Comparison of ENCODE assay signal across 21 cellular contexts in the genomic region with DNA sequence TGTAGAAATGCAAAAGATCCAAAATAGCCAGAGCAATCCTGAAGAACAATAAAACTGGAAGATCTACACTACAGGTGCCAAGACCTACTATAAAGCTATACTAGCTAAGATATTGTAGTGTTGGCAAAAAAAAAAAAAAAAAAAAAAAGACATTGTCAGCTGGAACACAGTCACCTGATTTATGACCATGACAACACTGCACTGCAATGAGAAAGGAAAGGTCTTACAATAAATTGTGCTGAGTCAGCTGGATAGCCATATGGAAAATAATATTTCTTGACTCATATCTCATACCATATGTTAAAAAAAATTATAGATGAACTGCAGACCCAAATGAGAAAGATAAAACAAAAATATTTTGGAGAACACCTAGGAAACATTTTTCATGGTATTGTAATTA. TPM values are rescaled to one million over a fixed set of nuclear protein-coding genes. Genes with fewer than 3 reads are reported as not detected.
DNase-seq lines count a peak whose midpoint lies in the region; ATAC-seq, FAIRE-seq and TF ChIP-seq lines count a peak whose summit lies in the region.
"Had no signal": no experiment of that assay in that cellular context is flagged by ENCODE, and none has a peak within 500 bp of the region (broad histone marks: within the 10 kb centered on the region; RNA-seq: fewer than 3 reads in every experiment).

No MANE protein-coding gene starts in this region.

- H3K36me3 ChIP-seq in HepG2 (replicated peaks in 1 of 2; ENCODE audit: control insufficient read depth in 1 of 2, insufficient read depth in 2 of 2, low read length in 2 of 2): no peaks in the 10 kb centered on the region
- no peaks in the 10 kb centered on the region for H3K36me3 ChIP-seq in right lobe of liver
- no peaks in the 10 kb centered on the region for H3K36me3 ChIP-seq in PC-3 (ENCODE audit: low read depth, low read length)
- H3K36me3 ChIP-seq: SJSA1 had no signal

- in situ Hi-C loops in HepG2 (cut with HindIII; ENCODE audit: extremely low pct_ligation_motif_present, low pct_unique_long_range_greater_than_20kb): no loop called here

- no peaks in the 10 kb centered on the region for H3F3A ChIP-seq in PC-3 (ENCODE audit: low read length, unreplicated experiment)

- H3K4me1 ChIP-seq in HepG2 (ENCODE audit: insufficient read depth, low read length): no peaks in the 10 kb centered on the region
- H3K4me1 ChIP-seq in right lobe of liver: no peaks in the 10 kb centered on the region
- H3K4me1 ChIP-seq in PC-3 (ENCODE audit: insufficient read depth, low read length): no peaks in the 10 kb centered on the region
- no peaks in the 10 kb centered on the region for H3K4me1 ChIP-seq in foreskin keratinocyte
- H3K4me1 ChIP-seq: SJSA1 had no signal

- no peak for TF ChIP-seq RAD21 in HepG2 (CRISPR knock-in tag; IDR thresholded peaks at IDR 0.05)

- DNase-seq in HepG2 (ENCODE audit: low spot score) (no peak), right lobe of liver (no peak), PC-3 (peak; percentile 28), foreskin keratinocyte (peak in 1 of 2 donors; percentile 20), HuH-7 (ENCODE audit: low spot score) (no peak)
- DNase-seq: C1 segment of cervical spinal cord, MV-4-11, NCI-H1417 treated with DMSO at 0.1 percent for 48 hours, NCI-H2029, NCI-H2171 treated with DMSO at 0.1 percent for 48 hours, NCI-H748 treated with DMSO at 0.1 percent for 48 hours, PC-9 had no signal

- BruUV-seq in HepG2 (replicated peaks; lab: Mats Ljungman, UMichigan) (no TSS peak), PC-3 (replicated peaks; lab: Mats Ljungman, UMichigan) (no TSS peak)

- H3K9me3 ChIP-seq in HepG2 (ENCODE audit: low read length) (no peaks in the 10 kb centered on the region), right lobe of liver (no peaks in the 10 kb centered on the region), PC-3 (ENCODE audit: low read length) (no peaks in the 10 kb centered on the region)
- H3K9me3 ChIP-seq: SJSA1 had no signal

- H3K4me3 ChIP-seq in HepG2 (replicated peaks in 1 of 3; ENCODE audit: insufficient read depth in 1 of 3, low read depth in 2 of 3, low read length in 3 of 3) (no peak overlapping the region), right lobe of liver (no peak overlapping the region), PC-3 (ENCODE audit: low read length) (no peak overlapping the region)
- H3K4me3 ChIP-seq: PC-9, SJSA1 had no signal

- H3K9me2 ChIP-seq in PC-3 (replicated peaks; ENCODE audit: low read length): no peaks in the 10 kb centered on the region

- H3K4me2 ChIP-seq in HepG2 (ENCODE audit: low read depth, low read length) (no peak overlapping the region), PC-3 (ENCODE audit: low read length) (no peak overlapping the region)
- H3K4me2 ChIP-seq: KMS-11, PC-9 had no signal

- no peaks in the 10 kb centered on the region for H3K79me2 ChIP-seq in HepG2 (ENCODE audit: insufficient read depth, low read length)
- no peaks in the 10 kb centered on the region for H3K79me2 ChIP-seq in PC-3 (ENCODE audit: low read length)

- H3K27ac ChIP-seq in HepG2 (ENCODE audit: extremely low read length, insufficient read depth, low read length) (no peak overlapping the region), right lobe of liver (no peak overlapping the region), PC-3 (ENCODE audit: low read length) (no peak overlapping the region), foreskin keratinocyte (no peak overlapping the region)
- H3K27ac ChIP-seq: HL-60, KMS-11, PC-9, SJSA1 had no signal

- no peak for TF ChIP-seq EP300 in HepG2 (IDR thresholded peaks at IDR 0.05; ENCODE audit: low read depth in 2 of 2, low read length in 2 of 2)
- TF ChIP-seq EP300 in HepG2 (CRISPR knock-in tag; IDR thresholded peaks at IDR 0.05; ENCODE audit: borderline replicate concordance): no peak

- TF ChIP-seq POLR2A in HepG2 (IDR thresholded peaks at IDR 0.05; ENCODE audit: insufficient read depth in 1 of 2, low read depth in 2 of 2, low read length in 2 of 2): no peak
- no peak for TF ChIP-seq POLR2A in right lobe of liver (IDR thresholded peaks at IDR 0.05)

- H3K9ac ChIP-seq in HepG2 (ENCODE audit: insufficient read depth, low read depth, low read length): no peak overlapping the region
- no peak overlapping the region for H3K9ac ChIP-seq in PC-3 (ENCODE audit: low read length)
- H3K9ac ChIP-seq: KMS-11 had no signal

- CTCF ChIA-PET in HepG2 (lab: Yijun Ruan, JAX; ENCODE audit: low intra/inter-chr PET ratio, low total read pairs) (no interaction called here), PC-3 (lab: Charles Lee) (interaction anchor here (0.6 kb wide), 1 partner anchor 900 kb away, joined by 13 read pairs; no protein-coding TSS in a partner anchor)

- H3K27me3 ChIP-seq in HepG2 (ENCODE audit: control insufficient read depth in 1 of 2, insufficient read depth in 2 of 2, low read length in 2 of 2): peaks cover 0 to 6% of the 10 kb centered on the region in 2 experiments; a peak in 2 of 5 replicates
- no peaks in the 10 kb centered on the region for H3K27me3 ChIP-seq in right lobe of liver
- 0 out of 2 replicates have a peak, but pooled peaks cover 4% of the 10 kb centered on the region for H3K27me3 ChIP-seq in PC-3 (ENCODE audit: low read length)
- peaks cover 3% of the 10 kb centered on the region for H3K27me3 ChIP-seq in foreskin keratinocyte
- H3K27me3 ChIP-seq: SJSA1 had no signal

- no peak for FAIRE-seq in HepG2 (lab: Jason Lieb, UNC)
- FAIRE-seq: A204.1, H54 had no signal

- H2AFZ ChIP-seq in HepG2 (ENCODE audit: low read length) (no peak overlapping the region), PC-3 (ENCODE audit: low read length) (no peak overlapping the region)
- H2AFZ ChIP-seq: PC-9 had no signal

- no peaks in the 10 kb centered on the region for H4K20me1 ChIP-seq in HepG2 (ENCODE audit: insufficient read depth, low read length)
- H4K20me1 ChIP-seq in PC-3 (ENCODE audit: low read length): no peaks in the 10 kb centered on the region

- intact Hi-C loops in HepG2 (cut with micrococcal nuclease; ENCODE audit: unreplicated experiment) (no loop called here), right lobe of liver (cut with DNase I) (no loop called here), PC-3 (cut with micrococcal nuclease) (no loop called here)

- ATAC-seq in HepG2: no peak
- no peak for ATAC-seq in right lobe of liver
- ATAC-seq in PC-3: no peak
- peak; percentile 16 for ATAC-seq in foreskin keratinocyte
- no peak for ATAC-seq in HG03196 (IDR thresholded peaks at IDR 0.05; ENCODE audit: unreplicated experiment)
- ATAC-seq in GM18909 (IDR thresholded peaks at IDR 0.05; ENCODE audit: poor library complexity, unreplicated experiment): no peak
- no peak for ATAC-seq in GM18870 (IDR thresholded peaks at IDR 0.05; ENCODE audit: unreplicated experiment)

- POLR2A ChIA-PET in HepG2 (lab: Yijun Ruan, JAX) (no interaction called here), PC-3 (lab: Charles Lee; ENCODE audit: unreplicated experiment) (interaction anchor here (0.6 kb wide), 1 partner anchor 14 kb away, joined by 9 read pairs; no protein-coding TSS in a partner anchor)

- TF ChIP-seq CTCF in HepG2 (CRISPR knock-in tag; IDR thresholded peaks at IDR 0.05) (no peak), right lobe of liver (IDR thresholded peaks at IDR 0.05) (no peak), PC-3 (conservative IDR thresholded peaks at IDR 0.05; ENCODE audit: low read depth, low read length) (no peak), foreskin keratinocyte (conservative IDR thresholded peaks at IDR 0.05) (no peak)

RNA-seq across cellular contexts. Expression of a gene that starts 3.1 kb away (rescaled TPM):
- not detected in 2 replicates for total RNA-seq in HepG2 (2016; rRNA removed; fragmentation: Illumina TruSeq; extraction: Trizol)
- total RNA-seq in HepG2 (2016; cell fraction: cytosol; rRNA removed; fragmentation: Illumina TruSeq; extraction: Trizol; ENCODE audit: low read depth): not detected in 2 replicates
- total RNA-seq in HepG2 (2016; cell fraction: insoluble cytoplasmic fraction; rRNA removed; fragmentation: Illumina TruSeq; extraction: Trizol): not detected in 2 replicates
- not detected in 2 replicates for total RNA-seq in HepG2 (2016; cell fraction: membrane; rRNA removed; fragmentation: Illumina TruSeq; extraction: Trizol)
- total RNA-seq in HepG2 (2016; cell fraction: nucleus; rRNA removed; fragmentation: Illumina TruSeq; extraction: Trizol): not detected in 2 replicates
- not detected in 2 replicates for polyA plus RNA-seq in HepG2 (2011; rRNA removed)
- not detected in 2 replicates for polyA plus RNA-seq in HepG2 (2011; cell fraction: cytosol; rRNA removed)
- not detected in 2 replicates for polyA plus RNA-seq in HepG2 (2011; cell fraction: nucleus; rRNA removed)
- polyA plus RNA-seq in HepG2 (2012): not detected in 2 replicates
- not detected in 2 replicates for polyA plus RNA-seq in HepG2 (2016; cell fraction: cytosol; fragmentation: Illumina TruSeq; extraction: Trizol; ENCODE audit: low read depth)
- not detected in 2 replicates for polyA plus RNA-seq in HepG2 (2016; cell fraction: insoluble cytoplasmic fraction; fragmentation: Illumina TruSeq; extraction: Trizol; ENCODE audit: low read depth)
- polyA plus RNA-seq in HepG2 (2016; cell fraction: membrane; fragmentation: Illumina TruSeq; extraction: Trizol; ENCODE audit: low read depth): not detected in 2 replicates
- not detected in 2 replicates for polyA plus RNA-seq in HepG2 (2016; cell fraction: nucleus; fragmentation: Illumina TruSeq; extraction: Trizol; ENCODE audit: insufficient read depth, low read depth)
- polyA minus RNA-seq in HepG2 (2011; rRNA and poly(A)+ RNA removed; ENCODE audit: low replicate concordance): not detected in 2 replicates
- not detected in 2 replicates for polyA minus RNA-seq in HepG2 (2011; cell fraction: cytosol; rRNA and poly(A)+ RNA removed)
- polyA minus RNA-seq in HepG2 (2011; cell fraction: nucleus; rRNA and poly(A)+ RNA removed): not detected in 2 replicates
- total RNA-seq in right lobe of liver: not detected
- not detected in 2 replicates for total RNA-seq in PC-3 (2014; rRNA removed)
- not detected in 2 replicates for total RNA-seq in foreskin keratinocyte
- not detected in 2 replicates for polyA plus RNA-seq in foreskin keratinocyte
- total RNA-seq: NCI-H460, PC-9, SJSA1 had no signal

RNA-seq across cellular contexts. Expression of a gene that starts 14.5 kb away (rescaled TPM):
- total RNA-seq in HepG2 (2016; rRNA removed; fragmentation: Illumina TruSeq; extraction: Trizol) (20.3 and 21.7 TPM in 2 replicates), right lobe of liver (10 to 100 TPM; 13.3 to 20.5 (median 17.9) TPM), PC-3 (2014; rRNA removed) (20.6 and 21.8 TPM in 2 replicates), foreskin keratinocyte (26.0 and 28.4 TPM in 2 replicates)
- 5.4 and 8.3 TPM in 2 replicates for total RNA-seq in HepG2 (2016; cell fraction: cytosol; rRNA removed; fragmentation: Illumina TruSeq; extraction: Trizol; ENCODE audit: low read depth)
- total RNA-seq in HepG2 (2016; cell fraction: insoluble cytoplasmic fraction; rRNA removed; fragmentation: Illumina TruSeq; extraction: Trizol): 17.4 and 18.3 TPM in 2 replicates
- total RNA-seq in HepG2 (2016; cell fraction: membrane; rRNA removed; fragmentation: Illumina TruSeq; extraction: Trizol): 17.7 and 18.4 TPM in 2 replicates
- total RNA-seq in HepG2 (2016; cell fraction: nucleus; rRNA removed; fragmentation: Illumina TruSeq; extraction: Trizol): 20.1 and 21.0 TPM in 2 replicates
- polyA plus RNA-seq in HepG2 (2011; rRNA removed) (25.6 and 28.9 TPM in 2 replicates), foreskin keratinocyte (17.7 and 18.4 TPM in 2 replicates)
- 12.3 and 14.0 TPM in 2 replicates for polyA plus RNA-seq in HepG2 (2011; cell fraction: cytosol; rRNA removed)
- polyA plus RNA-seq in HepG2 (2011; cell fraction: nucleus; rRNA removed): 70.2 and 70.6 TPM in 2 replicates
- polyA plus RNA-seq in HepG2 (2012): 17.1 and 23.1 TPM in 2 replicates
- polyA plus RNA-seq in HepG2 (2016; cell fraction: cytosol; fragmentation: Illumina TruSeq; extraction: Trizol; ENCODE audit: low read depth): 6.6 and 9.9 TPM in 2 replicates
- polyA plus RNA-seq in HepG2 (2016; cell fraction: insoluble cytoplasmic fraction; fragmentation: Illumina TruSeq; extraction: Trizol; ENCODE audit: low read depth): 18.1 and 19.1 TPM in 2 replicates
- 16.2 and 16.8 TPM in 2 replicates for polyA plus RNA-seq in HepG2 (2016; cell fraction: membrane; fragmentation: Illumina TruSeq; extraction: Trizol; ENCODE audit: low read depth)
- polyA plus RNA-seq in HepG2 (2016; cell fraction: nucleus; fragmentation: Illumina TruSeq; extraction: Trizol; ENCODE audit: insufficient read depth, low read depth): 32.8 and 38.3 TPM in 2 replicates
- polyA minus RNA-seq in HepG2 (2011; rRNA and poly(A)+ RNA removed; ENCODE audit: low replicate concordance): 9.6 and 13.5 TPM in 2 replicates
- polyA minus RNA-seq in HepG2 (2011; cell fraction: cytosol; rRNA and poly(A)+ RNA removed): 6.6 and 7.3 TPM in 2 replicates
- polyA minus RNA-seq in HepG2 (2011; cell fraction: nucleus; rRNA and poly(A)+ RNA removed): 30.0 and 39.1 TPM in 2 replicates

RNA-seq across cellular contexts. Expression of a gene that starts 38.3 kb away (rescaled TPM):
- total RNA-seq in HepG2 (2016; rRNA removed; fragmentation: Illumina TruSeq; extraction: Trizol) (not detected in 2 replicates), right lobe of liver (not detected), PC-3 (2014; rRNA removed) (0.04 TPM in 1 of 2 replicates, not detected in the other), foreskin keratinocyte (not detected in 2 replicates)
- total RNA-seq in HepG2 (2016; cell fraction: cytosol; rRNA removed; fragmentation: Illumina TruSeq; extraction: Trizol; ENCODE audit: low read depth): not detected in 2 replicates
- not detected in 2 replicates for total RNA-seq in HepG2 (2016; cell fraction: insoluble cytoplasmic fraction; rRNA removed; fragmentation: Illumina TruSeq; extraction: Trizol)
- total RNA-seq in HepG2 (2016; cell fraction: membrane; rRNA removed; fragmentation: Illumina TruSeq; extraction: Trizol): not detected in 2 replicates
- not detected in 2 replicates for total RNA-seq in HepG2 (2016; cell fraction: nucleus; rRNA removed; fragmentation: Illumina TruSeq; extraction: Trizol)
- polyA plus RNA-seq in HepG2 (2011; rRNA removed) (not detected in 2 replicates), foreskin keratinocyte (not detected in 2 replicates)
- polyA plus RNA-seq in HepG2 (2011; cell fraction: cytosol; rRNA removed): not detected in 2 replicates
- polyA plus RNA-seq in HepG2 (2011; cell fraction: nucleus; rRNA removed): not detected in 2 replicates
- not detected in 2 replicates for polyA plus RNA-seq in HepG2 (2012)
- not detected in 2 replicates for polyA plus RNA-seq in HepG2 (2016; cell fraction: cytosol; fragmentation: Illumina TruSeq; extraction: Trizol; ENCODE audit: low read depth)
- polyA plus RNA-seq in HepG2 (2016; cell fraction: insoluble cytoplasmic fraction; fragmentation: Illumina TruSeq; extraction: Trizol; ENCODE audit: low read depth): not detected in 2 replicates
- polyA plus RNA-seq in HepG2 (2016; cell fraction: membrane; fragmentation: Illumina TruSeq; extraction: Trizol; ENCODE audit: low read depth): not detected in 2 replicates
- not detected in 2 replicates for polyA plus RNA-seq in HepG2 (2016; cell fraction: nucleus; fragmentation: Illumina TruSeq; extraction: Trizol; ENCODE audit: insufficient read depth, low read depth)
- not detected in 2 replicates for polyA minus RNA-seq in HepG2 (2011; rRNA and poly(A)+ RNA removed; ENCODE audit: low replicate concordance)
- polyA minus RNA-seq in HepG2 (2011; cell fraction: cytosol; rRNA and poly(A)+ RNA removed): not detected in 2 replicates
- polyA minus RNA-seq in HepG2 (2011; cell fraction: nucleus; rRNA and poly(A)+ RNA removed): not detected in 2 replicates
- total RNA-seq: NCI-H460, PC-9, SJSA1 had no signal
